Comparison of ENCODE assay signal across 21 cellular contexts in genomic region chr6:31193206-31193605, GRCh38. TPM values are rescaled to one million over a fixed set of nuclear protein-coding genes. Genes with fewer than 3 reads are reported as not detected.
DNase-seq lines count a peak whose midpoint lies in the region; ATAC-seq, FAIRE-seq and TF ChIP-seq lines count a peak whose summit lies in the region.
"Had no signal": no experiment of that assay in that cellular context is flagged by ENCODE, and none has a peak within 500 bp of the region (broad histone marks: within the 10 kb centered on the region; RNA-seq: fewer than 3 reads in every experiment).

No MANE protein-coding gene starts in this region.

- no peaks in the 10 kb centered on the region for H3K79me2 ChIP-seq in H9 (ENCODE audit: insufficient read depth, low read length)
- peaks cover 4% of the 10 kb centered on the region for H3K79me2 ChIP-seq in GM12878 (ENCODE audit: control insufficient read depth, insufficient read depth, low read length)

- no peaks in the 10 kb centered on the region for H3K4me1 ChIP-seq in H9 (ENCODE audit: insufficient read depth, low read length)
- peaks cover 10% of the 10 kb centered on the region for H3K4me1 ChIP-seq in GM12878 (ENCODE audit: control insufficient read depth, insufficient read depth, low read length)
- peaks cover 4 to 29% (median 11%) of the 10 kb centered on the region in 4 donors for H3K4me1 ChIP-seq in stomach
- peaks cover 17% of the 10 kb centered on the region for H3K4me1 ChIP-seq in CD8-positive, alpha-beta T cell (ENCODE audit: insufficient read depth, low read length)

- TF ChIP-seq EP300 in GM12878 (IDR thresholded peaks at IDR 0.05; ENCODE audit: borderline replicate concordance in 1 of 2, control insufficient read depth in 1 of 2, low read depth in 2 of 2, low read length in 2 of 2) (no peak), stomach (IDR thresholded peaks at IDR 0.05) (no peak)

- H3K9me3 ChIP-seq in H9 (ENCODE audit: control insufficient read depth, low read depth, low read length) (no peaks in the 10 kb centered on the region), GM12878 (replicated peaks; ENCODE audit: control insufficient read depth, insufficient read depth, low read length) (no peaks in the 10 kb centered on the region), stomach (no peaks in the 10 kb centered on the region)
- H3K9me3 ChIP-seq in CD8-positive, alpha-beta T cell (ENCODE audit: low read length) = no peaks in the 10 kb centered on the region
- H3K9me3 ChIP-seq: left lung, right atrium auricular region, tibial nerve had no signal

- H3K79me1 ChIP-seq in H9 (ENCODE audit: insufficient read depth, low read depth, low read length, poor library complexity, severe bottlenecking) = no peaks in the 10 kb centered on the region

- H2BK20ac ChIP-seq in H9 (ENCODE audit: low read depth, low read length, poor library complexity, severe bottlenecking) = no peak overlapping the region

- no peak overlapping the region for H4K8ac ChIP-seq in H9 (replicated peaks; ENCODE audit: insufficient read length, low read depth, low read length)

- peaks cover 10 to 13% of the 10 kb centered on the region in 2 experiments for H3K4me1 Mint-ChIP-seq in H9
- peaks cover 27% of the 10 kb centered on the region for H3K4me1 Mint-ChIP-seq in CD8-positive, alpha-beta T cell (ENCODE audit: low read depth)

- no peak overlapping the region for H3K18ac ChIP-seq in H9 (ENCODE audit: insufficient read length, low read depth, low read length)

- H3K4me2 ChIP-seq in H9 (ENCODE audit: insufficient read depth, insufficient read length, low read length) (no peak overlapping the region), GM12878 (ENCODE audit: control insufficient read depth, insufficient read depth) (no peak overlapping the region)

- intact Hi-C loops in GM12878 (cut with micrococcal nuclease; ENCODE audit: unreplicated experiment) (loop anchor here (2.0 kb wide), 1 partner anchor 34 kb away; the partner anchor contains the start of gene TCF19), stomach (cut with DNase I; ENCODE audit: low total_unique reads) (loop anchor here (5.0 kb wide), 1 partner anchor 56 kb away; the partner anchor contains the start of gene PSORS1C2)
- intact Hi-C loops in CD8-positive, alpha-beta T cell (cut with DNase I, micrococcal nuclease) = loop anchor here (2.0 to 5.0 kb wide), 2 partner anchors 36 to 64 kb away; partner anchors contain the start of genes CCHCR1 (in 1 of the 2) and TCF19 (in 1 of the 2)

- H2BK5ac ChIP-seq in H9 (ENCODE audit: insufficient read length, low read length) = no peak overlapping the region

- H3K9me3 Mint-ChIP-seq in H9 = peaks cover 4 to 10% of the 10 kb centered on the region in 2 experiments
- peaks cover 2% of the 10 kb centered on the region for H3K9me3 Mint-ChIP-seq in CD8-positive, alpha-beta T cell
- H3K9me3 Mint-ChIP-seq: activated T-cell treated with anti-CD3 and anti-CD28 coated beads, Interleukin-2, amount 50 U/mL, for 24 hours; effector memory CD8-positive, alpha-beta T cell; neural crest cell had no signal

- in situ Hi-C loops in GM12878 (cut with MboI) = loop anchor here (5.0 kb wide), 1 partner anchor 56 kb away; the partner anchor contains the start of gene PSORS1C2

- peaks cover 4% of the 10 kb centered on the region for H3K23me2 ChIP-seq in H9 (ENCODE audit: insufficient read length, low read depth, low read length, poor library complexity, severe bottlenecking)

- no peak overlapping the region for H4K5ac ChIP-seq in H9 (ENCODE audit: insufficient read length, low read depth, low read length)

- no peak for TF ChIP-seq RAD21 in GM12878 (IDR thresholded peaks at IDR 0.05; ENCODE audit: insufficient read depth, low read depth, low read length)

- H3T11ph ChIP-seq in H9 (ENCODE audit: low read length) = no peak overlapping the region

- no peak overlapping the region for H3K23ac ChIP-seq in H9 (ENCODE audit: insufficient read length, low read depth, low read length)

- H3K27ac Mint-ChIP-seq in H9 = no peak overlapping the region
- no peak overlapping the region for H3K27ac Mint-ChIP-seq in CD8-positive, alpha-beta T cell
- H3K27ac Mint-ChIP-seq: activated T-cell treated with anti-CD3 and anti-CD28 coated beads, Interleukin-2, amount 50 U/mL, for 24 hours had no signal

- CTCF ChIA-PET in GM12878 (lab: Yijun Ruan, JAX) = interaction anchor here (0.6 to 14.6 kb wide), 14 partner anchors 10 to 374 kb away, joined by 3 to 326 read pairs (median 6); partner anchors contain the start of genes CCHCR1, PSORS1C2 and TCF19
- CTCF ChIA-PET in CD8-positive, alpha-beta T cell (lab: Charles Lee) = interaction anchor here (0.7 to 2.6 kb wide), 8 partner anchors 12 to 278 kb away, joined by 3 to 17 read pairs (median 4); partner anchors contain the start of gene PSORS1C2

- no peak for DNase-seq in GM12864 (ENCODE audit: low read depth)
- no peak for DNase-seq in H9
- no peak for DNase-seq in GM12878 (ENCODE audit: low read depth, low spot score)
- DNase-seq in stomach = peak; percentile 24
- no peak for DNase-seq in CD8-positive, alpha-beta T cell
- DNase-seq in NCI-H510A (lab: John Stamatoyannopoulos, UW) = no peak
- no peak for DNase-seq in HTR-8/SVneo (ENCODE audit: insufficient read length, low spot score)
- DNase-seq: cortex of kidney, NCI-H1436 treated with DMSO at 0.1 percent for 48 hours had no signal

- TF ChIP-seq POLR2A in GM12878 (IDR thresholded peaks at IDR 0.05; ENCODE audit: low read depth, low read length) = no peak
- no peak for TF ChIP-seq POLR2A in stomach (IDR thresholded peaks at IDR 0.05)

- peak; percentile 12 for TF ChIP-seq CTCF in GM12864 (IDR thresholded peaks at IDR 0.05; ENCODE audit: low read depth, low read length, missing control alignments)
- 0 out of 3 replicates have a peak, but pooled peaks have one; percentile 17 for TF ChIP-seq CTCF in H9 (conservative IDR thresholded peaks at IDR 0.05)
- peak in 2 of 3 experiments; percentile 10 to 18; a peak in 1 of 6 replicates for TF ChIP-seq CTCF in GM12878 (IDR thresholded peaks at IDR 0.05 in 2 of 3, conservative IDR thresholded peaks at IDR 0.05 in 1 of 3; ENCODE audit: control insufficient read depth in 2 of 3, extremely low read depth in 1 of 3, insufficient read depth in 1 of 3, low read depth in 3 of 3, low read length in 3 of 3)
- TF ChIP-seq CTCF in stomach (IDR thresholded peaks at IDR 0.05) = no peak
- TF ChIP-seq CTCF in CD8-positive, alpha-beta T cell (IDR thresholded peaks at IDR 0.05) = no peak

- no TSS peak for BruUV-seq in GM12878 (replicated peaks; lab: Mats Ljungman, UMichigan)

- FAIRE-seq in GM12878 (lab: Jason Lieb, UNC) (no peak), HTR-8/SVneo (lab: Jason Lieb, UNC) (no peak)
- FAIRE-seq: GM12892 had no signal

- no peak overlapping the region for H3K14ac ChIP-seq in H9 (ENCODE audit: insufficient read depth, low read length)

- no peak overlapping the region for H2BK120ac ChIP-seq in H9 (ENCODE audit: low read depth, low read length, poor library complexity, severe bottlenecking)

- no peak for ATAC-seq in GM12878
- ATAC-seq in CD8-positive, alpha-beta T cell = no peak
- ATAC-seq: effector memory CD8-positive, alpha-beta T cell had no signal

- SMC1A ChIA-PET in GM12878 (lab: Charles Lee; ENCODE audit: uncharacterized antibody, unreplicated experiment) = interaction anchor here (0.7 to 5.2 kb wide), 13 partner anchors 10 to 175 kb away, joined by 3 to 52 read pairs (median 9); partner anchors contain the start of genes CCHCR1, PSORS1C2 and TCF19

- RAD21 ChIA-PET in GM12878 (lab: Charles Lee; ENCODE audit: unreplicated experiment) = interaction anchor here (0.7 to 5.4 kb wide), 14 partner anchors 28 to 178 kb away, joined by 3 to 84 read pairs (median 4); partner anchors contain the start of gene PSORS1C2

- H3K36me3 ChIP-seq in GM12878 (ENCODE audit: control insufficient read depth in 2 of 2, insufficient read depth in 2 of 2, low read length in 1 of 2) (no peaks in the 10 kb centered on the region), stomach (no peaks in the 10 kb centered on the region)
- H3K36me3 ChIP-seq in CD8-positive, alpha-beta T cell (ENCODE audit: insufficient read depth, low read length) = peaks cover 3% of the 10 kb centered on the region
- H3K36me3 ChIP-seq: left lung, right atrium auricular region, tibial nerve had no signal

- H3K27me3 Mint-ChIP-seq in H9 (ENCODE audit: low read depth) = no peaks in the 10 kb centered on the region; the same call in 1 of the 2 replicates
- no peaks in the 10 kb centered on the region for H3K27me3 Mint-ChIP-seq in CD8-positive, alpha-beta T cell (ENCODE audit: low read depth)
- H3K27me3 Mint-ChIP-seq: activated T-cell treated with anti-CD3 and anti-CD28 coated beads, Interleukin-2, amount 50 U/mL, for 24 hours; effector memory CD8-positive, alpha-beta T cell had no signal

- no CpG with 5 or more reads among the region's 8 CpGs for WGBS in H9 (ENCODE audit: extremely low coverage, insufficient read length, low lambda C conversion rate)
- WGBS in GM12878 (ENCODE audit: insufficient coverage, insufficient replicate concordance, low lambda C conversion rate, missing lambda C conversion rate) = 58% methylated on average over 8 of the region's 8 CpGs
- WGBS in stomach, 5 donors = 73 to 77% (median 76%) methylated on average over 7 to 8 of the region's 8 CpGs

- H3K56ac ChIP-seq in H9 (ENCODE audit: insufficient read length, low read depth, low read length) = no peak overlapping the region

- no peak overlapping the region; a peak in 1 of 5 replicates for H3K4me3 Mint-ChIP-seq in H9
- no peak overlapping the region for H3K4me3 Mint-ChIP-seq in CD8-positive, alpha-beta T cell
- H3K4me3 Mint-ChIP-seq: activated T-cell treated with anti-CD3 and anti-CD28 coated beads, Interleukin-2, amount 50 U/mL, for 24 hours; CD14-positive monocyte; effector memory CD8-positive, alpha-beta T cell had no signal

- H3K4me3 ChIP-seq in GM12864 (ENCODE audit: low read depth, low read length) = no peak overlapping the region
- H3K4me3 ChIP-seq in GM12878 = no peak overlapping the region
- no peak overlapping the region for H3K4me3 ChIP-seq in stomach
- no peak overlapping the region for H3K4me3 ChIP-seq in CD8-positive, alpha-beta T cell (ENCODE audit: low read depth, low read length)
- H3K4me3 ChIP-seq: left lung, right atrium auricular region, tibial nerve had no signal

- no peaks in the 10 kb centered on the region for H3K27me3 ChIP-seq in H9 (ENCODE audit: insufficient read depth, low read length)
- H3K27me3 ChIP-seq in GM12878 (replicated peaks in 1 of 2; ENCODE audit: control insufficient read depth in 2 of 2, insufficient read depth in 2 of 2, low read length in 1 of 2) = no peaks in the 10 kb centered on the region
- no peaks in the 10 kb centered on the region for H3K27me3 ChIP-seq in stomach
- H3K27me3 ChIP-seq in CD8-positive, alpha-beta T cell (ENCODE audit: insufficient read depth, low read length) = no peaks in the 10 kb centered on the region
- H3K27me3 ChIP-seq: left lung, right atrium auricular region, tibial nerve had no signal

- POLR2A ChIA-PET in GM12878 (lab: Charles Lee) = interaction anchor here (0.7 to 1.8 kb wide), 3 partner anchors 10 to 56 kb away, joined by 4 to 9 read pairs (median 9); no protein-coding TSS in a partner anchor
- POLR2A ChIA-PET in CD8-positive, alpha-beta T cell (lab: Charles Lee) = interaction anchor here (1.1 to 1.3 kb wide), 2 partner anchors 10 to 159 kb away, joined by 3 read pairs; no protein-coding TSS in a partner anchor

- H3K27ac ChIP-seq in H9 (ENCODE audit: insufficient read length, low read depth, low read length) = no peak overlapping the region
- no peak overlapping the region for H3K27ac ChIP-seq in GM12878 (ENCODE audit: control insufficient read depth, insufficient read depth)
- no peak overlapping the region for H3K27ac ChIP-seq in stomach
- no peak overlapping the region for H3K27ac ChIP-seq in CD8-positive, alpha-beta T cell (ENCODE audit: low read depth, low read length)
- H3K27ac ChIP-seq: HL-60, left lung, right atrium auricular region, tibial nerve had no signal

- H2BK12ac ChIP-seq in H9 (ENCODE audit: insufficient read length, low read depth, low read length) = no peak overlapping the region

- H2AFZ ChIP-seq in H9 (ENCODE audit: low read length) (no peak overlapping the region), GM12878 (ENCODE audit: control insufficient read depth, low read depth, low read length) (no peak overlapping the region)

- H2BK15ac ChIP-seq in H9 (ENCODE audit: low read depth, low read length) = no peak overlapping the region

- H4K20me1 ChIP-seq in H9 (ENCODE audit: control insufficient read depth, insufficient read depth, insufficient read length) = no peaks in the 10 kb centered on the region
- no peaks in the 10 kb centered on the region for H4K20me1 ChIP-seq in GM12878 (ENCODE audit: control insufficient read depth, insufficient read depth)

- H3K4ac ChIP-seq in H9 (ENCODE audit: low read depth, low read length) = no peak overlapping the region

- peaks cover 7 to 16% (median 9%) of the 10 kb centered on the region in 3 experiments for H3K36me3 Mint-ChIP-seq in H9 (ENCODE audit: insufficient read depth in 1 of 3, low read depth in 3 of 3)
- peaks cover 29% of the 10 kb centered on the region for H3K36me3 Mint-ChIP-seq in CD8-positive, alpha-beta T cell

- H2AK5ac ChIP-seq in H9 (ENCODE audit: insufficient read length, low read length) = no peak overlapping the region

- H4K91ac ChIP-seq in H9 (ENCODE audit: insufficient read length, low read depth, low read length) = no peak overlapping the region

- H3K9ac ChIP-seq in H9 (ENCODE audit: extremely low read depth, insufficient read length, low read length) (no peak overlapping the region), GM12878 (ENCODE audit: control insufficient read depth, insufficient read depth, low read length) (no peak overlapping the region)

RNA-seq across cellular contexts. Expression of gene POU5F1, which starts 22.7 kb away (rescaled TPM):
- total RNA-seq in H9 (2021) (2,134 TPM in 2 replicates), GM12878 (2014; rRNA removed) (3.1 and 4.1 TPM in 2 replicates), GM12878 (2014; rRNA removed; fragmentation: Illumina TruSeq; extraction: Trizol) (4.5 and 5.3 TPM in 2 replicates), GM12878 (2021) (2.0 and 3.7 TPM in 2 replicates), stomach (100 to 1,000 TPM in 2 of 5 donors, 10 to 100 TPM in 2, not detected in 1; 47.5 to 155 (median 113) TPM)
- 1.1 and 3.6 TPM in 2 replicates for total RNA-seq in GM12878 (2013; cell fraction: nucleolus; rRNA removed)
- polyA plus RNA-seq in GM12878 (2011; ENCODE audit: low read depth) = 1.9 TPM
- polyA plus RNA-seq in GM12878 (2011; rRNA removed) (2.3 and 2.5 TPM in 2 replicates), GM12878 (2014; fragmentation: Illumina TruSeq; extraction: Trizol) (2.1 and 4.8 TPM in 2 replicates), GM12878 (2014; fragmentation: Nextera tagmentation; extraction: Ambion mirVana) (1 to 10 TPM; 1.4 to 2.7 TPM), GM12878 (2014; rRNA removed) (3.7 and 5.5 TPM in 2 replicates), GM12878 (2016; fragmentation: Nextera tagmentation; extraction: Ambion mirVana) (1 to 10 TPM; 1.8 to 2.0 TPM), stomach (10 to 100 TPM in 1 of 3 donors, 1 to 10 TPM in 2; 2.6 to 13.0 (median 6.5) TPM)
- polyA plus RNA-seq in GM12878 (2011; cell fraction: cytosol; rRNA removed) = 1.9 and 3.1 TPM in 2 replicates
- 10.6 and 14.3 TPM in 2 replicates for polyA plus RNA-seq in GM12878 (2011; cell fraction: nucleus; rRNA removed)
- polyA plus RNA-seq in GM12878 (2012) = 3.4 and 4.7 TPM in 2 replicates
- 1.6 and 4.1 TPM in 2 replicates for polyA minus RNA-seq in GM12878 (2011; rRNA and poly(A)+ RNA removed)
- polyA minus RNA-seq in GM12878 (2011; cell fraction: cytosol; rRNA and poly(A)+ RNA removed) = 0.94 TPM in 1 of 2 replicates, not detected in the other
- 1.5 and 1.6 TPM in 2 replicates for polyA minus RNA-seq in GM12878 (2011; cell fraction: nucleus; rRNA and poly(A)+ RNA removed)
- not detected for total RNA-seq in CD8-positive, alpha-beta T cell
- total RNA-seq: neural crest cell, right atrium auricular region, SK-MEL-5 had no signal
- polyA plus RNA-seq: CD14-positive monocyte had no signal

RNA-seq across cellular contexts. Expression of gene TCF19, which starts 34.8 kb away (rescaled TPM):
- 15.0 and 16.5 TPM in 2 replicates for total RNA-seq in H9 (2021)
- total RNA-seq in GM12878 (2013; cell fraction: nucleolus; rRNA removed) = 12.1 and 12.6 TPM in 2 replicates
- total RNA-seq in GM12878 (2014; rRNA removed) = 90.5 and 103 TPM in 2 replicates
- total RNA-seq in GM12878 (2014; rRNA removed; fragmentation: Illumina TruSeq; extraction: Trizol) = 42.6 and 46.3 TPM in 2 replicates
- total RNA-seq in GM12878 (2021) = 60.2 and 61.1 TPM in 2 replicates
- polyA plus RNA-seq in GM12878 (2011; ENCODE audit: low read depth) = 20.5 TPM
- polyA plus RNA-seq in GM12878 (2011; rRNA removed) = 28.3 and 29.0 TPM in 2 replicates
- polyA plus RNA-seq in GM12878 (2011; cell fraction: cytosol; rRNA removed) = 31.8 and 47.0 TPM in 2 replicates
- polyA plus RNA-seq in GM12878 (2011; cell fraction: nucleus; rRNA removed) = 40.8 and 45.4 TPM in 2 replicates
- polyA plus RNA-seq in GM12878 (2012) = 31.6 and 32.0 TPM in 2 replicates
- 33.9 and 43.6 TPM in 2 replicates for polyA plus RNA-seq in GM12878 (2014; fragmentation: Illumina TruSeq; extraction: Trizol)
- polyA plus RNA-seq in GM12878 (2014; fragmentation: Nextera tagmentation; extraction: Ambion mirVana) = 10 to 100 TPM in 1 of 2 experiments, 1 to 10 TPM in 1; 7.7 to 19.5 TPM
- polyA plus RNA-seq in GM12878 (2014; rRNA removed) = 83.5 and 91.4 TPM in 2 replicates
- polyA plus RNA-seq in GM12878 (2016; fragmentation: Nextera tagmentation; extraction: Ambion mirVana) = 10 to 100 TPM; 77.9 to 85.0 TPM
- 12.8 and 28.2 TPM in 2 replicates for polyA minus RNA-seq in GM12878 (2011; rRNA and poly(A)+ RNA removed)
- polyA minus RNA-seq in GM12878 (2011; cell fraction: cytosol; rRNA and poly(A)+ RNA removed) = 8.2 and 10.0 TPM in 2 replicates
- 5.7 and 12.2 TPM in 2 replicates for polyA minus RNA-seq in GM12878 (2011; cell fraction: nucleus; rRNA and poly(A)+ RNA removed)
- 10 to 100 TPM in 1 of 5 donors, 1 to 10 TPM in 4; 5.8 to 16.1 (median 7.1) TPM for total RNA-seq in stomach
- 1 to 10 TPM; 5.0 to 7.7 (median 7.7) TPM for polyA plus RNA-seq in stomach
- total RNA-seq in CD8-positive, alpha-beta T cell = 1 to 10 TPM; 2.6 to 2.9 TPM

RNA-seq across cellular contexts. Expression of gene CCHCR1, which starts 35.6 kb away (rescaled TPM):
- 42.7 and 45.5 TPM in 2 replicates for total RNA-seq in H9 (2021)
- total RNA-seq in GM12878 (2013; cell fraction: nucleolus; rRNA removed) = 36.3 and 37.0 TPM in 2 replicates
- 26.7 and 30.2 TPM in 2 replicates for total RNA-seq in GM12878 (2014; rRNA removed)
- 19.1 and 24.2 TPM in 2 replicates for total RNA-seq in GM12878 (2014; rRNA removed; fragmentation: Illumina TruSeq; extraction: Trizol)
- total RNA-seq in GM12878 (2021) = 35.0 and 36.8 TPM in 2 replicates
- 14.4 TPM for polyA plus RNA-seq in GM12878 (2011; ENCODE audit: low read depth)
- polyA plus RNA-seq in GM12878 (2011; rRNA removed) = 9.4 and 15.3 TPM in 2 replicates
- 14.0 and 18.4 TPM in 2 replicates for polyA plus RNA-seq in GM12878 (2011; cell fraction: cytosol; rRNA removed)
- 54.6 and 62.6 TPM in 2 replicates for polyA plus RNA-seq in GM12878 (2011; cell fraction: nucleus; rRNA removed)
- polyA plus RNA-seq in GM12878 (2012) = 24.4 and 26.6 TPM in 2 replicates
- polyA plus RNA-seq in GM12878 (2014; fragmentation: Illumina TruSeq; extraction: Trizol) = 21.7 and 22.6 TPM in 2 replicates
- polyA plus RNA-seq in GM12878 (2014; fragmentation: Nextera tagmentation; extraction: Ambion mirVana) = 1 to 10 TPM; 1.0 to 1.4 TPM
- 34.9 and 35.2 TPM in 2 replicates for polyA plus RNA-seq in GM12878 (2014; rRNA removed)
- 10 to 100 TPM; 31.4 to 34.5 TPM for polyA plus RNA-seq in GM12878 (2016; fragmentation: Nextera tagmentation; extraction: Ambion mirVana)
- polyA minus RNA-seq in GM12878 (2011; rRNA and poly(A)+ RNA removed) = 10.6 and 18.5 TPM in 2 replicates
- 5.0 and 5.2 TPM in 2 replicates for polyA minus RNA-seq in GM12878 (2011; cell fraction: cytosol; rRNA and poly(A)+ RNA removed)
- polyA minus RNA-seq in GM12878 (2011; cell fraction: nucleus; rRNA and poly(A)+ RNA removed) = 14.1 and 23.8 TPM in 2 replicates
- 100 to 1,000 TPM in 1 of 5 donors, 10 to 100 TPM in 3, 1 to 10 TPM in 1; 9.7 to 201 (median 24.5) TPM for total RNA-seq in stomach
- 10 to 100 TPM; 11.8 to 21.0 (median 12.3) TPM for polyA plus RNA-seq in stomach
- 1 to 10 TPM; 7.5 to 8.0 TPM for total RNA-seq in CD8-positive, alpha-beta T cell

RNA-seq across cellular contexts. Expression of gene PSORS1C2, which starts 54.3 kb away (rescaled TPM):
- total RNA-seq in H9 (2021) = 0.31 and 0.33 TPM in 2 replicates
- total RNA-seq in GM12878 (2013; cell fraction: nucleolus; rRNA removed) = not detected in 2 replicates
- total RNA-seq in GM12878 (2014; rRNA removed) = not detected in 2 replicates
- not detected in 2 replicates for total RNA-seq in GM12878 (2014; rRNA removed; fragmentation: Illumina TruSeq; extraction: Trizol)
- total RNA-seq in GM12878 (2021) = not detected in 2 replicates
- not detected for polyA plus RNA-seq in GM12878 (2011; ENCODE audit: low read depth)
- not detected in 2 replicates for polyA plus RNA-seq in GM12878 (2011; rRNA removed)
- polyA plus RNA-seq in GM12878 (2011; cell fraction: cytosol; rRNA removed) = not detected in 2 replicates
- polyA plus RNA-seq in GM12878 (2011; cell fraction: nucleus; rRNA removed) = not detected in 2 replicates
- not detected in 2 replicates for polyA plus RNA-seq in GM12878 (2012)
- not detected in 2 replicates for polyA plus RNA-seq in GM12878 (2014; fragmentation: Illumina TruSeq; extraction: Trizol)
- not detected for polyA plus RNA-seq in GM12878 (2014; fragmentation: Nextera tagmentation; extraction: Ambion mirVana)
- polyA plus RNA-seq in GM12878 (2014; rRNA removed) = not detected in 2 replicates
- not detected for polyA plus RNA-seq in GM12878 (2016; fragmentation: Nextera tagmentation; extraction: Ambion mirVana)
- not detected in 2 replicates for polyA minus RNA-seq in GM12878 (2011; rRNA and poly(A)+ RNA removed)
- not detected in 2 replicates for polyA minus RNA-seq in GM12878 (2011; cell fraction: cytosol; rRNA and poly(A)+ RNA removed)
- not detected in 2 replicates for polyA minus RNA-seq in GM12878 (2011; cell fraction: nucleus; rRNA and poly(A)+ RNA removed)
- total RNA-seq in stomach = under 1 TPM in 1 of 5 donors, not detected in 4; 0.73 TPM
- 1 to 10 TPM in 1 of 3 donors, not detected in 2; 1.6 TPM for polyA plus RNA-seq in stomach
- not detected for total RNA-seq in CD8-positive, alpha-beta T cell
- total RNA-seq: Calu3, left lung, neural crest cell, right atrium auricular region, RPMI7951, SK-MEL-5, tibial nerve had no signal
- polyA plus RNA-seq: CD14-positive monocyte had no signal

Comparison
In these comparisons a context has a peak if more than half of its experiments do, and no peak if none do; other contexts are left out.
1. CTCF ChIP-seq: peak in GM12864 (single experiment), H9 (single experiment) and GM12878 (2 of 3); none in stomach (0 of 7) and CD8-positive, alpha-beta T cell (single experiment).
2. RNA of gene POU5F1, which starts 22.7 kb away (total RNA-seq): 2,134 TPM in H9; 47.5 to 155 TPM in stomach, 1.1 to 5.3 TPM in GM12878 and not detected in CD8-positive, alpha-beta T cell; every median in the first group is over 10 times any median in the second.